In genomic region chr1:113943028-113943811, GRCh38 we compare ENCODE assay signal across 16 cellular contexts. TPM values are rescaled to one million over a fixed set of nuclear protein-coding genes. Genes with fewer than 3 reads are reported as not detected.
A peak's percentile ranks its signal among the peaks of the same experiment; 100 is the strongest.
DNase-seq lines count a peak whose midpoint lies in the region; ATAC-seq and TF ChIP-seq lines count a peak whose summit lies in the region.
"Had no signal": no experiment of that assay in that cellular context is flagged by ENCODE, and none has a peak within 500 bp of the region (broad histone marks: within the 10 kb centered on the region; RNA-seq: fewer than 3 reads in every experiment).

No MANE protein-coding gene starts in this region.

- no peaks in the 10 kb centered on the region for H3K9me3 ChIP-seq in IMR-90 (ENCODE audit: control insufficient read depth, insufficient read depth, low read length)
- no peaks in the 10 kb centered on the region for H3K9me3 ChIP-seq in T-helper 17 cell (ENCODE audit: control insufficient read depth, low read length, poor library complexity, severe bottlenecking)
- H3K9me3 ChIP-seq in OCI-LY7 (ENCODE audit: low read length): peaks cover 21% of the 10 kb centered on the region; the same call in 1 of the 2 replicates
- H3K9me3 ChIP-seq: thyroid gland had no signal

- TF ChIP-seq RAD21 in IMR-90 (IDR thresholded peaks at IDR 0.05; ENCODE audit: low read length): no peak

- H4K91ac ChIP-seq in IMR-90 (ENCODE audit: insufficient read depth, low read depth, low read length): no peak overlapping the region

- DNase-seq in CD14-positive monocyte (ENCODE audit: low spot score): no peak
- DNase-seq in IMR-90: peak; percentile 16
- DNase-seq in T-helper 17 cell: no peak
- DNase-seq in iris pigment epithelial cell (ENCODE audit: low read depth): peak; percentile 77
- no peak for DNase-seq in OCI-LY7 (ENCODE audit: low spot score)
- no peak for DNase-seq in NCI-H1417 treated with DMSO at 0.1 percent for 48 hours (lab: John Stamatoyannopoulos, UW)
- DNase-seq: effector CD8-positive, alpha-beta T cell; NCI-H1436 treated with DMSO at 0.1 percent for 48 hours; NCI-H446; retina; stimulated activated CD4-positive, alpha-beta T cell treated with anti-CD3 and anti-CD28 coated beads, Interleukin-1b, Interleukin-23, amount 100 ng/mL, for 48 hours; thyroid gland; WERI-Rb-1 had no signal

- no peaks in the 10 kb centered on the region for H3K27me3 ChIP-seq in IMR-90 (ENCODE audit: control insufficient read depth, insufficient read depth, low read length)
- H3K27me3 ChIP-seq: thyroid gland had no signal

- TF ChIP-seq POLR2A in IMR-90 (IDR thresholded peaks at IDR 0.05; ENCODE audit: low read depth, low read length): no peak

- H3K27ac Mint-ChIP-seq in CD14-positive monocyte (peak overlapping the region in 6 of 7 donors; percentile 73 to 90 (median 76)), T-helper 17 cell (peak overlapping the region; percentile 93)
- H3K27ac Mint-ChIP-seq: nephron had no signal

- no peak for ATAC-seq in IMR-90 (ENCODE audit: low read depth)
- ATAC-seq in T-helper 17 cell: no peak
- ATAC-seq in HG03159 (IDR thresholded peaks at IDR 0.05; ENCODE audit: unreplicated experiment): no peak
- ATAC-seq in GM19395 (IDR thresholded peaks at IDR 0.05; ENCODE audit: unreplicated experiment): no peak

- H3K18ac ChIP-seq in IMR-90 (ENCODE audit: low read depth, low read length): no peak overlapping the region

- no peak overlapping the region for H3K4me3 ChIP-seq in IMR-90 (ENCODE audit: insufficient read depth, low read depth, low read length)
- no peak overlapping the region for H3K4me3 ChIP-seq in OCI-LY7 (ENCODE audit: low read depth, low read length, poor library complexity, severe bottlenecking)
- H3K4me3 ChIP-seq: thyroid gland had no signal

- CTCF ChIA-PET in IMR-90 (lab: Yijun Ruan, JAX) (no interaction called here), OCI-LY7 (lab: Charles Lee; ENCODE audit: unreplicated experiment) (no interaction called here)

- H3K9ac ChIP-seq in IMR-90 (ENCODE audit: low read depth, low read length): no peak overlapping the region

- no peak overlapping the region for H4K8ac ChIP-seq in IMR-90 (ENCODE audit: low read depth in 2 of 2, low read length in 2 of 2)

- H4K20me1 ChIP-seq in IMR-90 (ENCODE audit: insufficient read depth, low read length): peaks cover 27% of the 10 kb centered on the region
- no peaks in the 10 kb centered on the region; the same call in 1 of the 2 replicates for H4K20me1 ChIP-seq in OCI-LY7 (ENCODE audit: insufficient read depth, low read length)

- H3K36me3 Mint-ChIP-seq in CD14-positive monocyte (peaks cover 32 to 46% of the 10 kb centered on the region in 2 donors), T-helper 17 cell (ENCODE audit: low read depth) (peaks cover 6% of the 10 kb centered on the region)

- no peak overlapping the region for H2BK20ac ChIP-seq in IMR-90 (ENCODE audit: low read depth, low read length)

- POLR2A ChIA-PET in IMR-90 (lab: Charles Lee; ENCODE audit: unreplicated experiment): no interaction called here
- POLR2A ChIA-PET in OCI-LY7 (lab: Charles Lee): interaction anchor here (0.6 to 1.2 kb wide), 5 partner anchors 17 to 755 kb away, joined by 3 to 6 read pairs (median 3); no protein-coding TSS in a partner anchor

- peaks cover 96% of the 10 kb centered on the region for H3K79me2 ChIP-seq in OCI-LY7 (ENCODE audit: insufficient read depth, low read depth, low read length)

- TF ChIP-seq CTCF in CD14-positive monocyte (IDR thresholded peaks at IDR 0.05): no peak
- 0 out of 2 replicates have a peak, but pooled peaks have one; percentile 5 for TF ChIP-seq CTCF in IMR-90 (conservative IDR thresholded peaks at IDR 0.05; ENCODE audit: low read depth, low read length)
- no peak for TF ChIP-seq CTCF in OCI-LY7 (conservative IDR thresholded peaks at IDR 0.05; ENCODE audit: low read length)

- H2BK120ac ChIP-seq in IMR-90 (ENCODE audit: low read depth, low read length): no peak overlapping the region

- dilution Hi-C loops in IMR-90 (cut with HindIII; ENCODE audit: low sequenced_read_pairs, unreplicated experiment): no loop called here

- H3K27me3 Mint-ChIP-seq in CD14-positive monocyte (ENCODE audit: low read depth in 3 of 3): no peaks in the 10 kb centered on the region
- no peaks in the 10 kb centered on the region for H3K27me3 Mint-ChIP-seq in T-helper 17 cell

- H3K9me3 Mint-ChIP-seq in CD14-positive monocyte: no peaks in the 10 kb centered on the region

- H2AK5ac ChIP-seq in IMR-90 (ENCODE audit: low read depth, low read length): no peak overlapping the region

- H3K9me2 ChIP-seq in OCI-LY7 (ENCODE audit: insufficient read depth, low read length): no peaks in the 10 kb centered on the region

- H3K4me1 ChIP-seq in IMR-90 (ENCODE audit: control insufficient read depth, insufficient read depth, low read length): peaks cover 7% of the 10 kb centered on the region
- peaks cover 82% of the 10 kb centered on the region for H3K4me1 ChIP-seq in OCI-LY7 (ENCODE audit: insufficient read depth, low read length, poor library complexity, severe bottlenecking)

- H2BK5ac ChIP-seq in IMR-90 (ENCODE audit: low read depth, low read length, poor library complexity, severe bottlenecking): no peak overlapping the region

- peaks cover 35 to 57% of the 10 kb centered on the region in 2 experiments for H3K79me1 ChIP-seq in IMR-90 (ENCODE audit: low read depth in 1 of 2, low read length in 2 of 2)

- H2AK9ac ChIP-seq in IMR-90 (replicated peaks; ENCODE audit: low read depth, low read length, poor library complexity): no peak overlapping the region

- no peak overlapping the region for H3K23ac ChIP-seq in IMR-90 (ENCODE audit: low read depth, low read length)

- no peak overlapping the region for H3K4ac ChIP-seq in IMR-90 (ENCODE audit: low read depth, low read length)

- H3K14ac ChIP-seq in IMR-90 (replicated peaks; ENCODE audit: low read depth, low read length): no peak overlapping the region

- H3K4me2 ChIP-seq in IMR-90 (ENCODE audit: low read depth, low read length): no peak overlapping the region
- H3K4me2 ChIP-seq in OCI-LY7 (ENCODE audit: low read length): no peak overlapping the region

- peaks cover 6% of the 10 kb centered on the region; the same call in 1 of the 2 replicates for H3K9me1 ChIP-seq in IMR-90 (ENCODE audit: insufficient read depth, low read length)

- H4K5ac ChIP-seq in IMR-90 (ENCODE audit: low read depth, low read length): no peak overlapping the region

- H2AFZ ChIP-seq in IMR-90 (replicated peaks; ENCODE audit: low read length, poor library complexity): no peak overlapping the region
- no peak overlapping the region for H2AFZ ChIP-seq in OCI-LY7 (ENCODE audit: low read length)

- peaks cover 79% of the 10 kb centered on the region for H3K4me1 Mint-ChIP-seq in CD14-positive monocyte
- H3K4me1 Mint-ChIP-seq in T-helper 17 cell: peaks cover 62% of the 10 kb centered on the region

- H3K36me3 ChIP-seq in IMR-90 (ENCODE audit: control insufficient read depth, insufficient read depth, low read length) (peaks cover 18% of the 10 kb centered on the region), OCI-LY7 (ENCODE audit: insufficient read depth, low read length) (peaks cover 44% of the 10 kb centered on the region)

- in situ Hi-C loops in IMR-90 (cut with MboI; ENCODE audit: low sequenced_read_pairs): no loop called here

- H3K4me3 Mint-ChIP-seq in CD14-positive monocyte (no peak overlapping the region), T-helper 17 cell (no peak overlapping the region)
- H3K4me3 Mint-ChIP-seq: nephron had no signal

- H2BK15ac ChIP-seq in IMR-90 (ENCODE audit: low read depth, low read length): no peak overlapping the region

- intact Hi-C loops in CD14-positive monocyte (cut with micrococcal nuclease): loop anchor here in 1 of 2 donors (5.0 kb wide), 1 partner anchor 36 kb away; the partner anchor contains the start of gene DCLRE1B
- intact Hi-C loops in IMR-90 (cut with micrococcal nuclease): no loop called here
- intact Hi-C loops in OCI-LY7 (cut with micrococcal nuclease; ENCODE audit: unreplicated experiment): loop anchor here (10.0 kb wide), 2 partner anchors 812 to 988 kb away; partner anchors contain the start of genes CSDE1 and SLC16A1

- no peak overlapping the region for H3K56ac ChIP-seq in IMR-90 (ENCODE audit: extremely low read depth, insufficient read depth, low read length)

- H3K27ac ChIP-seq in IMR-90 (ENCODE audit: insufficient read depth, low read length): no peak overlapping the region
- H3K27ac ChIP-seq in OCI-LY7 (ENCODE audit: low read depth, low read length, poor library complexity, severe bottlenecking): no peak overlapping the region
- H3K27ac ChIP-seq: thyroid gland, WERI-Rb-1 had no signal

- BruUV-seq in IMR-90 (replicated peaks; lab: Mats Ljungman, UMichigan): no TSS peak
- BruUV-seq in OCI-LY7 (replicated peaks; lab: Mats Ljungman, UMichigan): no TSS peak

RNA-seq across cellular contexts. Expression of gene HIPK1, which starts 14.1 kb away (rescaled TPM):
- 10 to 100 TPM; 10.1 to 14.8 TPM for polyA plus RNA-seq in CD14-positive monocyte
- 25.3 and 33.9 TPM in 2 replicates for total RNA-seq in IMR-90 (2012; rRNA removed)
- polyA plus RNA-seq in IMR-90 (2012; rRNA removed): 15.1 and 15.3 TPM in 2 replicates
- 3.0 and 9.2 TPM in 2 replicates for polyA plus RNA-seq in IMR-90 (2012; cell fraction: cytosol; rRNA removed)
- 17.7 and 21.3 TPM in 2 replicates for polyA plus RNA-seq in IMR-90 (2012; cell fraction: nucleus; rRNA removed; ENCODE audit: low replicate concordance)
- 100 to 1,000 TPM; 228 to 253 TPM for total RNA-seq in T-helper 17 cell
- total RNA-seq in OCI-LY7 (2014; rRNA removed; shearing (Covaris generic)): 17.3 and 20.4 TPM in 2 replicates
- total RNA-seq in OCI-LY7 (2022): 50.2 and 52.6 TPM in 2 replicates

RNA-seq across cellular contexts. Expression of gene OLFML3, which starts 36.1 kb away (rescaled TPM):
- polyA plus RNA-seq in CD14-positive monocyte: under 1 TPM; 0.28 to 0.37 TPM
- total RNA-seq in IMR-90 (2012; rRNA removed): 37.8 and 40.9 TPM in 2 replicates
- polyA plus RNA-seq in IMR-90 (2012; rRNA removed): 66.6 and 71.3 TPM in 2 replicates
- 58.3 and 69.7 TPM in 2 replicates for polyA plus RNA-seq in IMR-90 (2012; cell fraction: cytosol; rRNA removed)
- 25.9 and 31.7 TPM in 2 replicates for polyA plus RNA-seq in IMR-90 (2012; cell fraction: nucleus; rRNA removed; ENCODE audit: low replicate concordance)
- 1 to 10 TPM; 1.0 to 1.2 TPM for total RNA-seq in T-helper 17 cell
- total RNA-seq in OCI-LY7 (2014; rRNA removed; shearing (Covaris generic)): 0.21 and 0.44 TPM in 2 replicates
- 0.34 and 0.35 TPM in 2 replicates for total RNA-seq in OCI-LY7 (2022)

RNA-seq across cellular contexts. Expression of gene DCLRE1B, which starts 38.1 kb away (rescaled TPM):
- polyA plus RNA-seq in CD14-positive monocyte (1 to 10 TPM; 4.5 to 5.7 TPM), IMR-90 (2012; rRNA removed) (4.4 and 4.9 TPM in 2 replicates)
- total RNA-seq in IMR-90 (2012; rRNA removed) (6.1 TPM in 2 replicates), T-helper 17 cell (1 to 10 TPM; 5.4 to 7.0 TPM), OCI-LY7 (2022) (20.8 and 20.9 TPM in 2 replicates)
- polyA plus RNA-seq in IMR-90 (2012; cell fraction: cytosol; rRNA removed): 2.6 and 2.7 TPM in 2 replicates
- 1.1 and 1.4 TPM in 2 replicates for polyA plus RNA-seq in IMR-90 (2012; cell fraction: nucleus; rRNA removed; ENCODE audit: low replicate concordance)
- total RNA-seq in OCI-LY7 (2014; rRNA removed; shearing (Covaris generic)): 17.3 and 20.1 TPM in 2 replicates

RNA-seq across cellular contexts. Expression of gene AP4B1, which starts 38.6 kb away (rescaled TPM):
- polyA plus RNA-seq in CD14-positive monocyte: 1 to 10 TPM; 3.5 to 6.1 TPM
- total RNA-seq in IMR-90 (2012; rRNA removed): 16.7 and 18.1 TPM in 2 replicates
- 11.7 and 15.6 TPM in 2 replicates for polyA plus RNA-seq in IMR-90 (2012; rRNA removed)
- polyA plus RNA-seq in IMR-90 (2012; cell fraction: cytosol; rRNA removed): 2.7 and 6.6 TPM in 2 replicates
- polyA plus RNA-seq in IMR-90 (2012; cell fraction: nucleus; rRNA removed; ENCODE audit: low replicate concordance): 9.4 and 58.1 TPM in 2 replicates
- total RNA-seq in T-helper 17 cell: 10 to 100 TPM; 52.1 to 56.1 TPM
- 37.7 and 45.3 TPM in 2 replicates for total RNA-seq in OCI-LY7 (2014; rRNA removed; shearing (Covaris generic))
- 40.5 and 42.5 TPM in 2 replicates for total RNA-seq in OCI-LY7 (2022)

RNA-seq across cellular contexts. Expression of gene BCL2L15, which starts 55.8 kb away (rescaled TPM):
- polyA plus RNA-seq in CD14-positive monocyte (not detected), IMR-90 (2012; rRNA removed) (0.15 and 0.22 TPM in 2 replicates)
- total RNA-seq in IMR-90 (2012; rRNA removed) (under 0.01 TPM in 2 replicates), T-helper 17 cell (1 to 10 TPM; 1.4 to 1.5 TPM), OCI-LY7 (2022) (1.1 and 1.5 TPM in 2 replicates)
- not detected in 2 replicates for polyA plus RNA-seq in IMR-90 (2012; cell fraction: cytosol; rRNA removed)
- polyA plus RNA-seq in IMR-90 (2012; cell fraction: nucleus; rRNA removed; ENCODE audit: low replicate concordance): 0.09 and 0.37 TPM in 2 replicates
- total RNA-seq in OCI-LY7 (2014; rRNA removed; shearing (Covaris generic)): 0.46 and 0.82 TPM in 2 replicates

Comparison
In these comparisons a context has a peak if more than half of its experiments do, and no peak if none do; other contexts are left out.
1. DNase-seq: peak in IMR-90 (single experiment) and iris pigment epithelial cell (single experiment); none in CD14-positive monocyte (single experiment), T-helper 17 cell (0 of 3), OCI-LY7 (single experiment) and NCI-H1417 treated with DMSO at 0.1 percent for 48 hours (single experiment).
2. RNA of gene OLFML3, which starts 36.1 kb away (total RNA-seq): 37.8 to 40.9 TPM in IMR-90; 1.0 to 1.2 TPM in T-helper 17 cell and 0.21 to 0.44 TPM in OCI-LY7; every median in the first group is over 10 times any median in the second.